In genomic region chr19:1568320-1569019, GRCh38 we compare ENCODE assay signal across 8 cellular contexts. TPM values are rescaled to one million over a fixed set of nuclear protein-coding genes. Genes with fewer than 3 reads are reported as not detected.
DNase-seq lines count a peak whose midpoint lies in the region; ATAC-seq lines count a peak whose summit lies in the region.

MEX3D (minus strand) TSS chr19:1568325; CDS start chr19:1568058, 267 bp downstream.

- H3K14ac ChIP-seq in trophoblast cell (ENCODE audit: low read length), result peak within 1 kb of the TSS; percentile 98

- H4K8ac ChIP-seq in trophoblast cell (ENCODE audit: low read depth, low read length), result peak within 1 kb of the TSS; percentile 94

- peak within 1 kb of the TSS; percentile 100 for H3K4ac ChIP-seq in trophoblast cell (ENCODE audit: low read depth, low read length)

- H3K27ac ChIP-seq in trophoblast cell (ENCODE audit: low read depth, low read length), result peak within 1 kb of the TSS; percentile 52
- peak within 1 kb of the TSS; percentile 38 for H3K27ac ChIP-seq in thymus (ENCODE audit: low read depth)

- H2BK120ac ChIP-seq in trophoblast cell (ENCODE audit: insufficient read depth, low read length, poor library complexity), result peak within 1 kb of the TSS; percentile 91

- H3K36me3 ChIP-seq in trophoblast cell (ENCODE audit: control insufficient read depth in 1 of 2, insufficient read depth in 2 of 2, low read length in 2 of 2) (peaks cover 18 to 24% of the 10 kb centered on the region in 2 experiments), thymus (ENCODE audit: control insufficient read depth, insufficient read depth) (no peaks in the 10 kb centered on the region)

- peak within 1 kb of the TSS; percentile 96 for H4K12ac ChIP-seq in trophoblast cell (ENCODE audit: low read depth, low read length)

- H3K79me2 ChIP-seq in trophoblast cell (ENCODE audit: control insufficient read depth, insufficient read depth, low read length, poor library complexity), result peaks cover 34% of the 10 kb centered on the region

- no peak within 1 kb of the TSS for H2BK12ac ChIP-seq in trophoblast cell (ENCODE audit: low read length)

- DNase-seq in NCI-H345 (lab: John Stamatoyannopoulos, UW), result peak; percentile 85
- no peak for DNase-seq in NCI-H345 treated with DMSO at 0.1 percent for 48 hours (lab: John Stamatoyannopoulos, UW; ENCODE audit: unreplicated experiment)
- DNase-seq in HuH-7 (ENCODE audit: low spot score), result peak; percentile 83
- DNase-seq in SKM-1 treated with dmso at 0.1 percent for 144 hours (lab: John Stamatoyannopoulos, UW; ENCODE audit: unreplicated experiment), result peak; percentile 39
- peak; percentile 90 for DNase-seq in activated naive CD8-positive, alpha-beta T cell treated with anti-CD3 and anti-CD28 coated beads, Interleukin-2, amount 10 ng/mL, durations not matched to agents 7 days and 5 days
- peak in 41 of 42 donors; percentile 14 to 86 (median 67) for DNase-seq in head of caudate nucleus
- peak; percentile 59 to 89 for DNase-seq in trophoblast cell

- WGBS in trophoblast cell (ENCODE audit: extremely low coverage, insufficient coverage, insufficient read length), result no CpG with 5 or more reads among the region's 63 CpGs
- WGBS in thymus, result 10% methylated on average over 60 of the region's 63 CpGs

- peak; percentile 73 for ATAC-seq in activated naive CD8-positive, alpha-beta T cell treated with anti-CD3 and anti-CD28 coated beads, Interleukin-2, amount 10 ng/mL, durations not matched to agents 7 days and 5 days (ENCODE audit: low read depth)

- intact Hi-C loops in head of caudate nucleus (cut with DNase I), result no loop called here

- peak within 1 kb of the TSS; percentile 99 for H3K18ac ChIP-seq in trophoblast cell (ENCODE audit: low read length)

- H3K4me1 Mint-ChIP-seq in activated naive CD8-positive, alpha-beta T cell treated with anti-CD3 and anti-CD28 coated beads, Interleukin-2, amount 10 ng/mL, durations not matched to agents 7 days and 5 days, result peaks cover 2% of the 10 kb centered on the region

- peak within 1 kb of the TSS; percentile 71 for H2AFZ ChIP-seq in trophoblast cell (ENCODE audit: insufficient read depth, low read length, poor library complexity)

- no peaks in the 10 kb centered on the region for H3K36me3 Mint-ChIP-seq in activated naive CD8-positive, alpha-beta T cell treated with anti-CD3 and anti-CD28 coated beads, Interleukin-2, amount 10 ng/mL, durations not matched to agents 7 days and 5 days

- H3K4me1 ChIP-seq in trophoblast cell (ENCODE audit: control insufficient read depth in 1 of 2, insufficient read depth in 2 of 2, low read length in 2 of 2) (peaks cover 10 to 11% of the 10 kb centered on the region in 2 experiments), thymus (ENCODE audit: control insufficient read depth, insufficient read depth, low read length) (peaks cover 6% of the 10 kb centered on the region)

- H3K9me3 Mint-ChIP-seq in activated naive CD8-positive, alpha-beta T cell treated with anti-CD3 and anti-CD28 coated beads, Interleukin-2, amount 10 ng/mL, durations not matched to agents 7 days and 5 days, result no peaks in the 10 kb centered on the region

- no peak within 1 kb of the TSS for H3K27ac Mint-ChIP-seq in activated naive CD8-positive, alpha-beta T cell treated with anti-CD3 and anti-CD28 coated beads, Interleukin-2, amount 10 ng/mL, durations not matched to agents 7 days and 5 days

- peak within 1 kb of the TSS; percentile 30 for H3K4me3 Mint-ChIP-seq in activated naive CD8-positive, alpha-beta T cell treated with anti-CD3 and anti-CD28 coated beads, Interleukin-2, amount 10 ng/mL, durations not matched to agents 7 days and 5 days

- peaks cover 15% of the 10 kb centered on the region for H3K27me3 Mint-ChIP-seq in activated naive CD8-positive, alpha-beta T cell treated with anti-CD3 and anti-CD28 coated beads, Interleukin-2, amount 10 ng/mL, durations not matched to agents 7 days and 5 days

- peaks cover 3% of the 10 kb centered on the region for H3K9me3 ChIP-seq in trophoblast cell (ENCODE audit: insufficient read depth, low read depth, low read length)
- no peaks in the 10 kb centered on the region for H3K9me3 ChIP-seq in thymus (ENCODE audit: control insufficient read depth)

- peak within 1 kb of the TSS; percentile 99 for H3K4me3 ChIP-seq in trophoblast cell (ENCODE audit: low read depth, low read length)
- peak within 1 kb of the TSS; percentile 74 for H3K4me3 ChIP-seq in thymus (ENCODE audit: low read length)

- peak within 1 kb of the TSS; percentile 100 for H2AK5ac ChIP-seq in trophoblast cell (ENCODE audit: low read length)

- peaks cover 17% of the 10 kb centered on the region for H3K79me1 ChIP-seq in trophoblast cell (ENCODE audit: low read length)

- peak within 1 kb of the TSS; percentile 99 for H3K9ac ChIP-seq in trophoblast cell (ENCODE audit: low read length)

- H2BK5ac ChIP-seq in trophoblast cell (ENCODE audit: low read depth, low read length, poor library complexity), result peak within 1 kb of the TSS; percentile 82

- H3K27me3 ChIP-seq in trophoblast cell (ENCODE audit: insufficient read depth, low read length) (peaks cover 2% of the 10 kb centered on the region), thymus (ENCODE audit: control insufficient read depth, insufficient read depth) (peaks cover 17% of the 10 kb centered on the region)

- H3K23ac ChIP-seq in trophoblast cell (ENCODE audit: low read length), result no peak within 1 kb of the TSS

- peak within 1 kb of the TSS; percentile 99 for H4K91ac ChIP-seq in trophoblast cell (ENCODE audit: low read depth, low read length)

- POLR2A ChIA-PET in activated naive CD8-positive, alpha-beta T cell treated with anti-CD3 and anti-CD28 coated beads, Interleukin-2, amount 10 ng/mL, durations not matched to agents 7 days and 5 days (lab: Charles Lee), result interaction anchor here (1.5 kb wide), 1 partner anchor 24 kb away, joined by 6 read pairs; the partner anchor contains the start of gene MBD3

- peak within 1 kb of the TSS; percentile 59 for H3K4me2 ChIP-seq in trophoblast cell (ENCODE audit: low read length)

RNA-seq across cellular contexts. Expression of gene MEX3D, which starts in this region (rescaled TPM):
- 1 to 10 TPM; 7.0 to 7.8 TPM for total RNA-seq in activated naive CD8-positive, alpha-beta T cell treated with anti-CD3 and anti-CD28 coated beads, Interleukin-2, amount 10 ng/mL, durations not matched to agents 7 days and 5 days
- 102 and 105 TPM in 2 replicates for polyA plus RNA-seq in trophoblast cell (2013)
- polyA plus RNA-seq in thymus, result 5.4 TPM
